8 cellular contexts compared by ENCODE assay signal in genomic region chr2:111704246-111704645, GRCh38.
DNase-seq lines count a peak whose midpoint lies in the region; ATAC-seq and TF ChIP-seq lines count a peak whose summit lies in the region.

No MANE protein-coding gene starts in this region.

- H3K9me2 ChIP-seq in OCI-LY7 (ENCODE audit: insufficient read depth, low read length): no peaks in the 10 kb centered on the region

- ATAC-seq in activated CD4-positive, alpha-beta T cell treated with anti-CD3 and anti-CD28 coated beads for 36 hours: no peak
- ATAC-seq in GM19455 (IDR thresholded peaks at IDR 0.05; ENCODE audit: unreplicated experiment): no peak

- POLR2A ChIA-PET in activated CD4-positive, alpha-beta T cell treated with anti-CD3 and anti-CD28 coated beads for 36 hours (lab: Charles Lee): no interaction called here
- POLR2A ChIA-PET in OCI-LY7 (lab: Charles Lee): interaction anchor here (0.8 to 1.6 kb wide), 2 partner anchors 14 to 27 kb away, joined by 4 read pairs; no protein-coding TSS in a partner anchor

- H3K4me3 Mint-ChIP-seq in activated CD4-positive, alpha-beta T cell treated with anti-CD3 and anti-CD28 coated beads for 36 hours: no peak overlapping the region

- no peaks in the 10 kb centered on the region for H3K36me3 Mint-ChIP-seq in activated CD4-positive, alpha-beta T cell treated with anti-CD3 and anti-CD28 coated beads for 36 hours (ENCODE audit: low read depth)

- no TSS peak for BruUV-seq in OCI-LY7 (replicated peaks; lab: Mats Ljungman, UMichigan)

- H3K27me3 ChIP-seq in skeletal muscle satellite cell (ENCODE audit: control insufficient read depth, insufficient read depth, low read length): peaks cover 37% of the 10 kb centered on the region

- peak; percentile 36 for DNase-seq in activated CD4-positive, alpha-beta T cell treated with anti-CD3 and anti-CD28 coated beads for 36 hours
- DNase-seq in activated CD4-positive, alpha-beta T cell treated with anti-CD3 and anti-CD28 coated beads, Interleukin-2, amount 50 U/mL, for 48 hours: no peak
- DNase-seq in OCI-LY7 (ENCODE audit: low spot score) (no peak), epithelial cell of esophagus (ENCODE audit: low read depth) (peak; percentile 84), cerebellar cortex (ENCODE audit: low spot score) (no peak), mucosa of gallbladder (ENCODE audit: low spot score) (no peak)

- H3K9me3 ChIP-seq in OCI-LY7 (ENCODE audit: low read length) (no peaks in the 10 kb centered on the region), skeletal muscle satellite cell (replicated peaks; ENCODE audit: low read length) (no peaks in the 10 kb centered on the region)

- H4K20me1 ChIP-seq in OCI-LY7 (ENCODE audit: insufficient read depth, low read length): no peaks in the 10 kb centered on the region

- TF ChIP-seq CTCF in OCI-LY7 (conservative IDR thresholded peaks at IDR 0.05; ENCODE audit: low read length) (no peak), epithelial cell of esophagus (IDR thresholded peaks at IDR 0.05; ENCODE audit: insufficient read depth, low read depth, low read length, missing control alignments) (no peak)

- no peak overlapping the region for H3K27ac Mint-ChIP-seq in activated CD4-positive, alpha-beta T cell treated with anti-CD3 and anti-CD28 coated beads for 36 hours

- CTCF ChIA-PET in activated CD4-positive, alpha-beta T cell treated with anti-CD3 and anti-CD28 coated beads for 36 hours (lab: Charles Lee): interaction anchor here (0.9 kb wide), 1 partner anchor 12 kb away, joined by 4 read pairs; no protein-coding TSS in a partner anchor
- CTCF ChIA-PET in OCI-LY7 (lab: Charles Lee; ENCODE audit: unreplicated experiment): no interaction called here

- intact Hi-C loops in activated CD4-positive, alpha-beta T cell treated with anti-CD3 and anti-CD28 coated beads for 36 hours (cut with DNase I, micrococcal nuclease): loop anchor here (5.0 to 10.0 kb wide), 4 partner anchors 82 to 889 kb away; no protein-coding TSS in a partner anchor
- intact Hi-C loops in OCI-LY7 (cut with micrococcal nuclease; ENCODE audit: unreplicated experiment): loop anchor here (10.0 kb wide), 1 partner anchor 579 kb away; the partner anchor contains the start of gene BCL2L11

- peaks cover 5% of the 10 kb centered on the region; the same call in 1 of the 2 replicates for H3K79me2 ChIP-seq in OCI-LY7 (ENCODE audit: insufficient read depth, low read depth, low read length)

- no peak overlapping the region; the same call in 1 of the 2 replicates for H2AFZ ChIP-seq in OCI-LY7 (ENCODE audit: low read length)

- peak overlapping the region; percentile 94 for H3K27ac ChIP-seq in OCI-LY7 (ENCODE audit: low read depth, low read length, poor library complexity, severe bottlenecking)

- peaks cover 24% of the 10 kb centered on the region for H3K27me3 Mint-ChIP-seq in activated CD4-positive, alpha-beta T cell treated with anti-CD3 and anti-CD28 coated beads for 36 hours

- peak overlapping the region; percentile 51 for H3K4me3 ChIP-seq in OCI-LY7 (ENCODE audit: low read depth, low read length, poor library complexity, severe bottlenecking)
- no peak overlapping the region for H3K4me3 ChIP-seq in epithelial cell of esophagus (ENCODE audit: low read length)
- H3K4me3 ChIP-seq in skeletal muscle satellite cell (ENCODE audit: low read length): no peak overlapping the region

- H3K9me3 Mint-ChIP-seq in activated CD4-positive, alpha-beta T cell treated with anti-CD3 and anti-CD28 coated beads for 36 hours (ENCODE audit: low read depth): no peaks in the 10 kb centered on the region

- H3K36me3 ChIP-seq in OCI-LY7 (ENCODE audit: insufficient read depth, low read length) (no peaks in the 10 kb centered on the region), skeletal muscle satellite cell (ENCODE audit: insufficient read depth, low read length) (no peaks in the 10 kb centered on the region)

- H3K4me1 ChIP-seq in OCI-LY7 (ENCODE audit: insufficient read depth, low read length, poor library complexity, severe bottlenecking): peaks cover 93% of the 10 kb centered on the region
- peaks cover 41% of the 10 kb centered on the region for H3K4me1 ChIP-seq in skeletal muscle satellite cell (ENCODE audit: control insufficient read depth, insufficient read depth, low read length)

- H3K4me2 ChIP-seq in OCI-LY7 (ENCODE audit: low read length): peak overlapping the region; percentile 69
- peak overlapping the region; percentile 65 for H3K4me2 ChIP-seq in skeletal muscle satellite cell (ENCODE audit: low read length)

- H3K4me1 Mint-ChIP-seq in activated CD4-positive, alpha-beta T cell treated with anti-CD3 and anti-CD28 coated beads for 36 hours: peaks cover 42% of the 10 kb centered on the region

- H3K9ac ChIP-seq in skeletal muscle satellite cell (ENCODE audit: low read depth, low read length): no peak overlapping the region

Comparison
In these comparisons a context has a peak if more than half of its experiments do, and no peak if none do; other contexts are left out.
1. DNase-seq: peak in activated CD4-positive, alpha-beta T cell treated with anti-CD3 and anti-CD28 coated beads for 36 hours (single experiment) and epithelial cell of esophagus (single experiment); none in activated CD4-positive, alpha-beta T cell treated with anti-CD3 and anti-CD28 coated beads, Interleukin-2, amount 50 U/mL, for 48 hours (0 of 2), OCI-LY7 (single experiment), cerebellar cortex (single experiment) and mucosa of gallbladder (single experiment).